In the genomic region with DNA sequence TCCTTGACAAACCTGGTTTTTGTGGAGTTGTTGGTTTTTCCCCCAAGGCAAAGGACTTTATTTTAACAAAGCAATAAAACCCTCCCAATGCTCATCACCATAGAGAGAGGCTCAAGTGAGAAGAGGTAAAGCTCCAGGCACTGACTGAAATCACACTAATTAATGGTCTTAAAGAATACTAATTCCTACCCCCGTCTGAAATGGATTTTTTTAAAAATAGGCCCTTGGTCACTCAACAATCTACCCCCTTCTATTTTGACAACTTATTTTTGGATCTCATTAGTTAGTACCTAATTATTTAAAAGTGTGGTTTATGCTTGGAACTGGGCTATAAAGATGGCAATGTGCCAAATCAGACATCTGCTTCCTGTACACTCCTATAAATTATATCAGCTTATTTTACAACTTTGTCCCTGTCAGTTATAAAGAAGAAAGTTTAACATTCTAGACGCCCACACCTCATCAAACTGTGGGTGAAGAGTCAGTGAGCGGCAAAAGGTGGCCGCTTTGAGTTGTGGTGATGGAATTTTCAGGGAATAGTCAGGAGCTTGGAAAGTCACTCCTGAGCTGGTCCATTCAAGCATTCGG, we compare ENCODE assay signal across 20 cellular contexts. TPM values are rescaled to one million over a fixed set of nuclear protein-coding genes. Genes with fewer than 3 reads are reported as not detected.
DNase-seq lines count a peak whose midpoint lies in the region; FAIRE-seq and TF ChIP-seq lines count a peak whose summit lies in the region.
"Had no signal": no experiment of that assay in that cellular context is flagged by ENCODE, and none has a peak within 500 bp of the region (broad histone marks: within the 10 kb centered on the region; RNA-seq: fewer than 3 reads in every experiment).

No MANE protein-coding gene starts in this region.

- H3K9ac ChIP-seq in BLaER1, result no peak overlapping the region
- H3K9ac ChIP-seq: KMS-11 had no signal

- peaks cover 41% of the 10 kb centered on the region for H3K27me3 ChIP-seq in BLaER1
- H3K27me3 ChIP-seq in ectodermal cell (ENCODE audit: control insufficient read depth, insufficient read depth, low read length, poor library complexity, severe bottlenecking), result no peaks in the 10 kb centered on the region

- FAIRE-seq in RCC 7860 (lab: Jason Lieb, UNC), result no peak

- H3K36me3 Mint-ChIP-seq in nephron progenitor cell (ENCODE audit: low read depth), result peaks cover 36% of the 10 kb centered on the region

- TF ChIP-seq CTCF in nephron progenitor cell (IDR thresholded peaks at IDR 0.05), result no peak

- H3K4me1 Mint-ChIP-seq in nephron progenitor cell, result peaks cover 95% of the 10 kb centered on the region

- no peak overlapping the region for H3K27ac ChIP-seq in BLaER1
- no peak overlapping the region for H3K27ac ChIP-seq in ectodermal cell (ENCODE audit: insufficient read depth, low read depth, low read length, poor library complexity, severe bottlenecking)
- H3K27ac ChIP-seq: KMS-11, lower lobe of right lung had no signal

- peaks cover 34% of the 10 kb centered on the region for H3K4me1 ChIP-seq in BLaER1
- peaks cover 88% of the 10 kb centered on the region for H3K4me1 ChIP-seq in ectodermal cell (ENCODE audit: control insufficient read depth, insufficient read depth, low read length)

- WGBS in ectodermal cell, 2 experiments, result 69 to 84% methylated on average over 5 of the region's 5 CpGs

- H4K20me1 ChIP-seq in BLaER1, result peaks cover 34% of the 10 kb centered on the region

- peak overlapping the region; percentile 31 for H3K27ac Mint-ChIP-seq in nephron progenitor cell
- H3K27ac Mint-ChIP-seq: activated naive CD8-positive, alpha-beta T cell treated with anti-CD3 and anti-CD28 coated beads, Interleukin-2, amount 50 U/mL, for 24 hours; CD4-positive, alpha-beta T cell had no signal

- H3K9me3 Mint-ChIP-seq in nephron progenitor cell, result no peaks in the 10 kb centered on the region
- H3K9me3 Mint-ChIP-seq: activated naive CD8-positive, alpha-beta T cell treated with anti-CD3 and anti-CD28 coated beads, Interleukin-2, amount 50 U/mL, for 24 hours; CD4-positive, alpha-beta T cell had no signal

- DNase-seq in NAMALWA (ENCODE audit: low spot score) (peak; percentile 19), nephron progenitor cell (no peak), RCC 7860 (ENCODE audit: low spot score) (no peak), NCI-H2107 (lab: John Stamatoyannopoulos, UW) (no peak), NCI-H1092 treated with DMSO at 0.1 percent for 48 hours (lab: John Stamatoyannopoulos, UW) (no peak)
- DNase-seq in activated CD8-positive, alpha-beta memory T cell treated with anti-CD3 and anti-CD28 coated beads, Interleukin-2, amount 50 U/mL, for 48 hours, result no peak
- DNase-seq: activated CD8-positive, alpha-beta memory T cell treated with anti-CD3 and anti-CD28 coated beads, Interleukin-2, amount 50 U/mL, for 4 hours; activated naive CD8-positive, alpha-beta T cell treated with anti-CD3 and anti-CD28 coated beads, Interleukin-2, amount 50 U/mL, for 24 hours; CD4-positive, alpha-beta T cell; DMS79; hippocampal formation; islet precursor cell; lower lobe of right lung; NCI-H1105 treated with DMSO at 0.1 percent for 48 hours; NCI-H524 treated with DMSO at 0.1 percent for 48 hours; right cardiac atrium; T-helper 1 cell had no signal

- no peaks in the 10 kb centered on the region for H3K9me3 ChIP-seq in BLaER1
- no peaks in the 10 kb centered on the region for H3K9me3 ChIP-seq in ectodermal cell (ENCODE audit: control insufficient read depth, low read length)
- H3K9me3 ChIP-seq: lower lobe of right lung had no signal

- H3K27me3 Mint-ChIP-seq in nephron progenitor cell (ENCODE audit: low read depth, poor library complexity), result peaks cover 3% of the 10 kb centered on the region

- H3K4me3 ChIP-seq in BLaER1 (no peak overlapping the region), ectodermal cell (ENCODE audit: insufficient read depth, low read depth, low read length) (peak overlapping the region; percentile 18)
- H3K4me3 ChIP-seq: lower lobe of right lung had no signal

- H3K36me3 ChIP-seq in BLaER1 (peaks cover 11% of the 10 kb centered on the region; the same call in 1 of the 2 replicates), ectodermal cell (ENCODE audit: control insufficient read depth, insufficient read depth, low read length) (peaks cover 9% of the 10 kb centered on the region)
- H3K36me3 ChIP-seq: lower lobe of right lung had no signal

- H3K4me2 ChIP-seq in BLaER1, result peak overlapping the region; percentile 69

- H3K4me3 Mint-ChIP-seq in nephron progenitor cell, result peak overlapping the region; percentile 77
- H3K4me3 Mint-ChIP-seq: activated naive CD8-positive, alpha-beta T cell treated with anti-CD3 and anti-CD28 coated beads, Interleukin-2, amount 50 U/mL, for 24 hours; CD4-positive, alpha-beta T cell had no signal

RNA-seq across cellular contexts. Expression of a gene that starts 10.6 kb away (rescaled TPM):
- 200 TPM for polyA plus RNA-seq in ectodermal cell (2013, experiment 1 of 4)
- 235 TPM for polyA plus RNA-seq in ectodermal cell (2013, experiment 2 of 4)
- 110 TPM for polyA plus RNA-seq in ectodermal cell (2013, experiment 3 of 4)
- polyA plus RNA-seq in ectodermal cell (2013, experiment 4 of 4), result 128 TPM
